In genomic region chr10:97334370-97335175, GRCh38 we compare ENCODE assay signal across 8 cellular contexts. TPM values are rescaled to one million over a fixed set of nuclear protein-coding genes. Genes with fewer than 3 reads are reported as not detected.
DNase-seq lines count a peak whose midpoint lies in the region; ATAC-seq and TF ChIP-seq lines count a peak whose summit lies in the region.

TSS of gene FRAT2 (minus strand) at chr10:97334729. CDS start at chr10:97334572, 157 bp downstream.

- TF ChIP-seq POLR2A in esophagus muscularis mucosa (IDR thresholded peaks at IDR 0.05; ENCODE audit: low read depth): peak; percentile 74

- H3K4me3 ChIP-seq in HUES6 (ENCODE audit: low read depth, low read length) (peak within 1 kb of the TSS; percentile 74), Panc1 (ENCODE audit: low read depth in 2 of 2, low read length in 2 of 2) (peak within 1 kb of the TSS; percentile 62 to 76), esophagus muscularis mucosa (peak within 1 kb of the TSS; percentile 77 to 91 (median 84))

- H3K4me3 Mint-ChIP-seq in activated T-cell treated with anti-CD3 and anti-CD28 coated beads, Interleukin-2, amount 50 U/mL, for 72 hours: peak within 1 kb of the TSS; percentile 87 to 97

- peaks cover 1 to 5% of the 10 kb centered on the region in 2 donors for H3K36me3 Mint-ChIP-seq in activated T-cell treated with anti-CD3 and anti-CD28 coated beads, Interleukin-2, amount 50 U/mL, for 72 hours (ENCODE audit: insufficient read depth in 2 of 2)

- no peaks in the 10 kb centered on the region for H3K27me3 ChIP-seq in HUES6 (ENCODE audit: control insufficient read depth, insufficient read depth, low read length)
- H3K27me3 ChIP-seq in Panc1 (ENCODE audit: control insufficient read depth, insufficient read depth, low read length): no peaks in the 10 kb centered on the region
- H3K27me3 ChIP-seq in esophagus muscularis mucosa: no peaks in the 10 kb centered on the region

- H3K4me1 ChIP-seq in HUES6 (ENCODE audit: control insufficient read depth, insufficient read depth, low read length): peaks cover 43% of the 10 kb centered on the region
- H3K4me1 ChIP-seq in Panc1 (ENCODE audit: control insufficient read depth, insufficient read depth, low read length): peaks cover 41% of the 10 kb centered on the region
- peaks cover 44 to 73% (median 71%) of the 10 kb centered on the region in 4 donors for H3K4me1 ChIP-seq in esophagus muscularis mucosa

- ATAC-seq in GM21447 (IDR thresholded peaks at IDR 0.05; ENCODE audit: unreplicated experiment): peak; percentile 78
- ATAC-seq in Panc1: peak; percentile 90
- ATAC-seq in activated T-cell treated with anti-CD3 and anti-CD28 coated beads, Interleukin-2, amount 50 U/mL, for 72 hours (replicated peaks in 1 of 2): peak; percentile 87

- no TSS peak for BruUV-seq in Panc1 (replicated peaks; lab: Mats Ljungman, UMichigan)

- no peaks in the 10 kb centered on the region for H3K9me3 Mint-ChIP-seq in activated T-cell treated with anti-CD3 and anti-CD28 coated beads, Interleukin-2, amount 50 U/mL, for 72 hours

- peak within 1 kb of the TSS; percentile 96 for H3K27ac Mint-ChIP-seq in activated T-cell treated with anti-CD3 and anti-CD28 coated beads, Interleukin-2, amount 50 U/mL, for 72 hours

- peak within 1 kb of the TSS; percentile 100 for H3K27ac ChIP-seq in HUES6 (ENCODE audit: low read depth, low read length)
- peak within 1 kb of the TSS; percentile 92 for H3K27ac ChIP-seq in Panc1 (ENCODE audit: low read length)
- peak within 1 kb of the TSS; percentile 83 to 97 (median 91) for H3K27ac ChIP-seq in esophagus muscularis mucosa (replicated peaks in 1 of 4)

- H3K36me3 ChIP-seq in HUES6 (ENCODE audit: control insufficient read depth, insufficient read depth, low read length) (peaks cover 16% of the 10 kb centered on the region), Panc1 (ENCODE audit: control insufficient read depth, insufficient read depth, low read length) (no peaks in the 10 kb centered on the region), esophagus muscularis mucosa (peaks cover 0 to 4% (median 0%) of the 10 kb centered on the region in 4 donors)

- DNase-seq in DMS 273 treated with DMSO at 0.1 percent for 48 hours (lab: John Stamatoyannopoulos, UW) (peak; percentile 69), Panc1 (ENCODE audit: low read depth, low spot score) (peak; percentile 56), esophagus muscularis mucosa (ENCODE audit: extremely low spot score) (peak; percentile 97), myocyte (ENCODE audit: low read depth) (peak; percentile 92)
- DNase-seq in activated T-cell treated with anti-CD3 and anti-CD28 coated beads, Interleukin-2, amount 50 U/mL, for 72 hours: peak; percentile 89 to 90
- peak; percentile 76 for DNase-seq in stimulated activated CD8-positive, alpha-beta memory T cell treated with anti-CD3 and anti-CD28 coated beads, Interleukin-7, amount 100 ng/mL, for 24 hours (ENCODE audit: low read depth)

- peak within 1 kb of the TSS; percentile 100 for H3K9ac ChIP-seq in HUES6 (ENCODE audit: low read length)

- 0% methylated on average over 15 of the region's 103 CpGs for WGBS in esophagus muscularis mucosa

- no peak for TF ChIP-seq EP300 in esophagus muscularis mucosa (IDR thresholded peaks at IDR 0.05)

- intact Hi-C loops in Panc1 (cut with micrococcal nuclease; ENCODE audit: unreplicated experiment) (no loop called here), esophagus muscularis mucosa (cut with DNase I) (loop anchor here (2.0 to 5.0 kb wide), 2 partner anchors 42 to 66 kb away; partner anchors contain the start of genes ARHGAP19 and RRP12)

- CTCF ChIA-PET in Panc1 (lab: Charles Lee): no interaction called here

- no peaks in the 10 kb centered on the region for H3K27me3 Mint-ChIP-seq in activated T-cell treated with anti-CD3 and anti-CD28 coated beads, Interleukin-2, amount 50 U/mL, for 72 hours (ENCODE audit: low read depth)

- in situ Hi-C loops in Panc1 (cut with HindIII; ENCODE audit: low pct_unique_long_range_greater_than_20kb, low sequenced_read_pairs): no loop called here

- POLR2A ChIA-PET in Panc1 (lab: Charles Lee): no interaction called here

- TF ChIP-seq CTCF in Panc1 (IDR thresholded peaks at IDR 0.05) (no peak), esophagus muscularis mucosa (IDR thresholded peaks at IDR 0.05) (peak in 1 of 3 experiments; percentile 17)

- H3K9me3 ChIP-seq in HUES6 (ENCODE audit: control insufficient read depth, insufficient read depth, low read depth, low read length): no peaks in the 10 kb centered on the region
- no peaks in the 10 kb centered on the region for H3K9me3 ChIP-seq in Panc1 (ENCODE audit: control insufficient read depth, insufficient read depth, low read depth, low read length)
- H3K9me3 ChIP-seq in esophagus muscularis mucosa: no peaks in the 10 kb centered on the region

- H3K4me1 Mint-ChIP-seq in activated T-cell treated with anti-CD3 and anti-CD28 coated beads, Interleukin-2, amount 50 U/mL, for 72 hours (ENCODE audit: low read depth): peaks cover 59% of the 10 kb centered on the region

RNA-seq across cellular contexts. Expression of gene FRAT2, which starts in this region (rescaled TPM):
- 16.7 TPM for total RNA-seq in Panc1 (2021; ENCODE audit: unreplicated experiment)
- 16.9 TPM for polyA plus RNA-seq in Panc1 (2012; ENCODE audit: insufficient read length)
- 1 to 10 TPM; 7.2 to 7.8 TPM for total RNA-seq in activated T-cell treated with anti-CD3 and anti-CD28 coated beads, Interleukin-2, amount 50 U/mL, for 72 hours
- total RNA-seq in esophagus muscularis mucosa: 10 to 100 TPM; 18.7 to 27.8 (median 19.6) TPM
- 6.5 and 7.6 TPM in 2 replicates for total RNA-seq in myocyte
- polyA plus RNA-seq in myocyte (2012): 2.3 TPM

Comparison
In these comparisons a context has a peak if more than half of its experiments do, and no peak if none do; other contexts are left out.
1. Peak in every context shown above with its lines: DNase-seq, ATAC-seq, H3K4me3 ChIP-seq and H3K27ac ChIP-seq.